In genomic region chr20:44959896-44960852, GRCh38 we compare ENCODE assay signal across 1 cellular context.
TF ChIP-seq lines count a peak whose summit lies in the region.

A gene with protein sequence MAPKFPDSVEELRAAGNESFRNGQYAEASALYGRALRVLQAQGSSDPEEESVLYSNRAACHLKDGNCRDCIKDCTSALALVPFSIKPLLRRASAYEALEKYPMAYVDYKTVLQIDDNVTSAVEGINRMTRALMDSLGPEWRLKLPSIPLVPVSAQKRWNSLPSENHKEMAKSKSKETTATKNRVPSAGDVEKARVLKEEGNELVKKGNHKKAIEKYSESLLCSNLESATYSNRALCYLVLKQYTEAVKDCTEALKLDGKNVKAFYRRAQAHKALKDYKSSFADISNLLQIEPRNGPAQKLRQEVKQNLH (minus strand): TSS chr20:44960397. CDS start chr20:44960333, 64 bp downstream.

TF ChIP-seq in HEK293, 187 proteins besides CTCF, POLR2A, EP300 and RAD21 (continued from another document and continues in another):
- TF ChIP-seq PRDM2 (tag by site-specific recombination; IDR thresholded peaks at IDR 0.05; ENCODE audit: borderline replicate concordance) (no peak), ZNF433 (tag by site-specific recombination; IDR thresholded peaks at IDR 0.05; ENCODE audit: low read depth) (no peak), ZNF701 (tag by site-specific recombination; IDR thresholded peaks at IDR 0.05) (no peak), ZNF146 (tag by site-specific recombination; IDR thresholded peaks at IDR 0.05) (no peak), PRDM1 (tag by site-specific recombination; IDR thresholded peaks at IDR 0.05) (peak; percentile 59), ZNF214 (tag by site-specific recombination; IDR thresholded peaks at IDR 0.05; ENCODE audit: borderline replicate concordance) (no peak), ZNF266 (tag by site-specific recombination; IDR thresholded peaks at IDR 0.05; ENCODE audit: low read depth) (no peak), ZNF704 (tag by site-specific recombination; IDR thresholded peaks at IDR 0.05) (no peak), ZNF2 (tag by site-specific recombination; IDR thresholded peaks at IDR 0.05) (0 out of 2 replicates have a peak, but pooled peaks have one; percentile 30), ZBTB1 (tag by site-specific recombination; IDR thresholded peaks at IDR 0.05) (no peak), ZNF292 (tag by site-specific recombination; IDR thresholded peaks at IDR 0.05; ENCODE audit: borderline replicate concordance, low read depth) (no peak), ZNF121 (tag by site-specific recombination; IDR thresholded peaks at IDR 0.05) (no peak), ZNF10 (tag by site-specific recombination; IDR thresholded peaks at IDR 0.05) (no peak), ZNF335 (tag by site-specific recombination; conservative IDR thresholded peaks at IDR 0.05) (peak; percentile 90), ZNF664 (tag by site-specific recombination; IDR thresholded peaks at IDR 0.05) (no peak), ZNF785 (tag by site-specific recombination; IDR thresholded peaks at IDR 0.05) (no peak), GLI2 (tag by site-specific recombination; IDR thresholded peaks at IDR 0.05; ENCODE audit: borderline replicate concordance, low read depth) (no peak), REST (tag by site-specific recombination; IDR thresholded peaks at IDR 0.05) (no peak), ZSCAN16 (tag by site-specific recombination; IDR thresholded peaks at IDR 0.05) (no peak), ZBTB11 (tag by site-specific recombination; conservative IDR thresholded peaks at IDR 0.05; ENCODE audit: low read depth) (peak; percentile 81), ZNF747 (tag by site-specific recombination; IDR thresholded peaks at IDR 0.05) (no peak), ZNF404 (tag by site-specific recombination; IDR thresholded peaks at IDR 0.05) (no peak), GLIS1 (tag by site-specific recombination; IDR thresholded peaks at IDR 0.05) (peak; percentile 97), ZNF169 (tag by site-specific recombination; IDR thresholded peaks at IDR 0.05) (no peak), YY2 (tag by site-specific recombination; IDR thresholded peaks at IDR 0.05) (no peak), ZNF585B (tag by site-specific recombination; IDR thresholded peaks at IDR 0.05) (no peak), ZNF558 (tag by site-specific recombination; IDR thresholded peaks at IDR 0.05) (no peak), ZNF792 (tag by site-specific recombination; IDR thresholded peaks at IDR 0.05) (no peak), ZNF529 (tag by site-specific recombination; IDR thresholded peaks at IDR 0.05; ENCODE audit: insufficient replicate concordance) (no peak), ZEB2 (tag by site-specific recombination; IDR thresholded peaks at IDR 0.05) (peak; percentile 82), ZBTB17 (tag by site-specific recombination; IDR thresholded peaks at IDR 0.05) (peak; percentile 98), SETDB1 (IDR thresholded peaks at IDR 0.05; ENCODE audit: insufficient read length, low read length) (no peak), ZNF221 (tag by site-specific recombination; IDR thresholded peaks at IDR 0.05; ENCODE audit: borderline replicate concordance) (no peak), ZNF76 (tag by site-specific recombination; IDR thresholded peaks at IDR 0.05; ENCODE audit: borderline replicate concordance, low read depth) (peak; percentile 45; the same call in 1 of the 2 replicates), ZNF354C (tag by site-specific recombination; IDR thresholded peaks at IDR 0.05; ENCODE audit: borderline replicate concordance, low read depth) (no peak), ZNF544 (tag by site-specific recombination; IDR thresholded peaks at IDR 0.05) (no peak), SCRT2 (tag by site-specific recombination; IDR thresholded peaks at IDR 0.05) (no peak), ZNF560 (tag by site-specific recombination; IDR thresholded peaks at IDR 0.05; ENCODE audit: borderline replicate concordance) (no peak), ZNF37A (tag by site-specific recombination; IDR thresholded peaks at IDR 0.05) (no peak)
- TF ChIP-seq, protein P1, sequence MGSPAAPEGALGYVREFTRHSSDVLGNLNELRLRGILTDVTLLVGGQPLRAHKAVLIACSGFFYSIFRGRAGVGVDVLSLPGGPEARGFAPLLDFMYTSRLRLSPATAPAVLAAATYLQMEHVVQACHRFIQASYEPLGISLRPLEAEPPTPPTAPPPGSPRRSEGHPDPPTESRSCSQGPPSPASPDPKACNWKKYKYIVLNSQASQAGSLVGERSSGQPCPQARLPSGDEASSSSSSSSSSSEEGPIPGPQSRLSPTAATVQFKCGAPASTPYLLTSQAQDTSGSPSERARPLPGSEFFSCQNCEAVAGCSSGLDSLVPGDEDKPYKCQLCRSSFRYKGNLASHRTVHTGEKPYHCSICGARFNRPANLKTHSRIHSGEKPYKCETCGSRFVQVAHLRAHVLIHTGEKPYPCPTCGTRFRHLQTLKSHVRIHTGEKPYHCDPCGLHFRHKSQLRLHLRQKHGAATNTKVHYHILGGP (tag by site-specific recombination; IDR thresholded peaks at IDR 0.05): no peak
- TF ChIP-seq, protein P2, sequence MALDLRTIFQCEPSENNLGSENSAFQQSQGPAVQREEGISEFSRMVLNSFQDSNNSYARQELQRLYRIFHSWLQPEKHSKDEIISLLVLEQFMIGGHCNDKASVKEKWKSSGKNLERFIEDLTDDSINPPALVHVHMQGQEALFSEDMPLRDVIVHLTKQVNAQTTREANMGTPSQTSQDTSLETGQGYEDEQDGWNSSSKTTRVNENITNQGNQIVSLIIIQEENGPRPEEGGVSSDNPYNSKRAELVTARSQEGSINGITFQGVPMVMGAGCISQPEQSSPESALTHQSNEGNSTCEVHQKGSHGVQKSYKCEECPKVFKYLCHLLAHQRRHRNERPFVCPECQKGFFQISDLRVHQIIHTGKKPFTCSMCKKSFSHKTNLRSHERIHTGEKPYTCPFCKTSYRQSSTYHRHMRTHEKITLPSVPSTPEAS (tag by site-specific recombination; IDR thresholded peaks at IDR 0.05): no peak
- TF ChIP-seq, protein P3, sequence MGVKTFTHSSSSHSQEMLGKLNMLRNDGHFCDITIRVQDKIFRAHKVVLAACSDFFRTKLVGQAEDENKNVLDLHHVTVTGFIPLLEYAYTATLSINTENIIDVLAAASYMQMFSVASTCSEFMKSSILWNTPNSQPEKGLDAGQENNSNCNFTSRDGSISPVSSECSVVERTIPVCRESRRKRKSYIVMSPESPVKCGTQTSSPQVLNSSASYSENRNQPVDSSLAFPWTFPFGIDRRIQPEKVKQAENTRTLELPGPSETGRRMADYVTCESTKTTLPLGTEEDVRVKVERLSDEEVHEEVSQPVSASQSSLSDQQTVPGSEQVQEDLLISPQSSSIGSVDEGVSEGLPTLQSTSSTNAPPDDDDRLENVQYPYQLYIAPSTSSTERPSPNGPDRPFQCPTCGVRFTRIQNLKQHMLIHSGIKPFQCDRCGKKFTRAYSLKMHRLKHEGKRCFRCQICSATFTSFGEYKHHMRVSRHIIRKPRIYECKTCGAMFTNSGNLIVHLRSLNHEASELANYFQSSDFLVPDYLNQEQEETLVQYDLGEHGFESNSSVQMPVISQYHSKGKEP (tag by site-specific recombination; IDR thresholded peaks at IDR 0.05): no peak
